In the genomic region with DNA sequence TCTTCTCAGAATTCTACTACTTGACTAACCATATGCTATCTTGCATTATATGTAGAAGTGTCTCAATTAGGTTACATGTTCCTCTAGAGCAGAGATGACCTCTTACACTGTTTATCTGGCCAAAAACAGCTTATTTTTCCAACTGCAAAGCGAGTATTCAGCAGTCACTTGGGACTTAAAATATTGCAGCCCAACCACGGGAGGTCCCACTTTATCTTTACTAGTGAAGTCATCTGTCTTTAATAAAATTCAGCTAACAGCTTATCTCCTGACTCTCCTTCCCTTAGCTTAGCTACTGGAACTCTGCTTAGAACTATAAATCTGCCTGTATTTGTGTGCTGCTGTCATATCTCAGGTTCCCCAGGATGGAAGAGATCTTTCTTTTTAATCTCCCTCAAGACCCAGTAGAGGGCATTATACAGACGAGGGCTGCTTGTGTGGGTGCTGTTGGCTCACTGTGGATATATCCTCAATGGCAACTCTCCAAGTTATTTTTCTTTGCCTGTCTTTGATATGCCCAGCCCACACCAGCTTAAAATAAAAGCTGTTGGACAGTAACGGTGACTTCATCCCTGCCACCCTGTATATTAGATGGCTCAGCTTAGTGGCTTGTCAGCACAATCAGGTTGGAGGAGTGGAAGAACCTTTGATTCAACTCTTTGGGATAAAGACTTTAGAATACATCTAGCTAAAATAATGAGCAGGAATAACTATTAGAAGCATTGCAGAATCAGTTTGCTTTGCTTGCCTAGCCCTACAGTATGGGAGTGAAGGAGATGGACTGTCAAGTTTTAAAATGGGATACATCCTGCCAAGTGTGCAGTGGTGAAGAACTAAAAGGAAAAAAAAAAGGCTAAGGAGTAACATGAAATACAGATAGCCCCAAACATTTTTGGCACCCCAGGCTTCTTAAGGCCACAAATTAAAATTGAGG, we compare ENCODE assay signal across 1 cellular context.
TF ChIP-seq lines count a peak whose summit lies in the region.

No MANE protein-coding gene starts in this region.

TF ChIP-seq in HEK293, 187 proteins besides CTCF, POLR2A, EP300 and RAD21 (continued from another document):
- TF ChIP-seq, protein P1, sequence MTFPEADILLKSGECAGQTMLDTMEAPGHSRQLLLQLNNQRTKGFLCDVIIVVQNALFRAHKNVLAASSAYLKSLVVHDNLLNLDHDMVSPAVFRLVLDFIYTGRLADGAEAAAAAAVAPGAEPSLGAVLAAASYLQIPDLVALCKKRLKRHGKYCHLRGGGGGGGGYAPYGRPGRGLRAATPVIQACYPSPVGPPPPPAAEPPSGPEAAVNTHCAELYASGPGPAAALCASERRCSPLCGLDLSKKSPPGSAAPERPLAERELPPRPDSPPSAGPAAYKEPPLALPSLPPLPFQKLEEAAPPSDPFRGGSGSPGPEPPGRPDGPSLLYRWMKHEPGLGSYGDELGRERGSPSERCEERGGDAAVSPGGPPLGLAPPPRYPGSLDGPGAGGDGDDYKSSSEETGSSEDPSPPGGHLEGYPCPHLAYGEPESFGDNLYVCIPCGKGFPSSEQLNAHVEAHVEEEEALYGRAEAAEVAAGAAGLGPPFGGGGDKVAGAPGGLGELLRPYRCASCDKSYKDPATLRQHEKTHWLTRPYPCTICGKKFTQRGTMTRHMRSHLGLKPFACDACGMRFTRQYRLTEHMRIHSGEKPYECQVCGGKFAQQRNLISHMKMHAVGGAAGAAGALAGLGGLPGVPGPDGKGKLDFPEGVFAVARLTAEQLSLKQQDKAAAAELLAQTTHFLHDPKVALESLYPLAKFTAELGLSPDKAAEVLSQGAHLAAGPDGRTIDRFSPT (tag by site-specific recombination; IDR thresholded peaks at IDR 0.05): peak; percentile 64
- TF ChIP-seq PRDM6 (tag by site-specific recombination; IDR thresholded peaks at IDR 0.05) (peak; percentile 92), ZBTB21 (tag by site-specific recombination; IDR thresholded peaks at IDR 0.05) (peak; percentile 31; the same call in 1 of the 2 replicates), ZNF23 (tag by site-specific recombination; IDR thresholded peaks at IDR 0.05; ENCODE audit: borderline replicate concordance) (no peak), ZNF169 (tag by site-specific recombination; IDR thresholded peaks at IDR 0.05) (no peak), ZNF658 (tag by site-specific recombination; IDR thresholded peaks at IDR 0.05) (no peak), ZNF792 (tag by site-specific recombination; IDR thresholded peaks at IDR 0.05) (peak; percentile 59; the same call in 1 of the 2 replicates), ZNF558 (tag by site-specific recombination; IDR thresholded peaks at IDR 0.05) (peak; percentile 38; the same call in 1 of the 2 replicates), WT1 (tag by site-specific recombination; IDR thresholded peaks at IDR 0.05) (no peak), ZNF610 (tag by site-specific recombination; IDR thresholded peaks at IDR 0.05; ENCODE audit: borderline replicate concordance) (0 out of 2 replicates have a peak, but pooled peaks have one; percentile 30), TRIM28 (IDR thresholded peaks at IDR 0.05; ENCODE audit: borderline replicate concordance, low read length) (peak; percentile 93), ZNF639 (tag by site-specific recombination; IDR thresholded peaks at IDR 0.05) (no peak), ZNF629 (tag by site-specific recombination; IDR thresholded peaks at IDR 0.05) (peak; percentile 78), ZNF660 (tag by site-specific recombination; IDR thresholded peaks at IDR 0.05) (0 out of 2 replicates have a peak, but pooled peaks have one; percentile 55), ZNF561 (tag by site-specific recombination; IDR thresholded peaks at IDR 0.05; ENCODE audit: borderline replicate concordance) (0 out of 2 replicates have a peak, but pooled peaks have one; percentile 40), MYNN (tag by site-specific recombination; IDR thresholded peaks at IDR 0.05; ENCODE audit: borderline replicate concordance) (no peak), ZNF707 (tag by site-specific recombination; IDR thresholded peaks at IDR 0.05) (no peak), SP7 (tag by site-specific recombination; IDR thresholded peaks at IDR 0.05) (peak; percentile 56), ZNF366 (tag by site-specific recombination; conservative IDR thresholded peaks at IDR 0.05) (peak; percentile 29), ZSCAN30 (tag by site-specific recombination; IDR thresholded peaks at IDR 0.05) (no peak), KLF10 (tag by site-specific recombination; IDR thresholded peaks at IDR 0.05) (peak; percentile 36; the same call in 1 of the 2 replicates), OSR2 (tag by site-specific recombination; IDR thresholded peaks at IDR 0.05) (peak; percentile 95), GFI1B (tag by site-specific recombination; IDR thresholded peaks at IDR 0.05) (no peak), ZNF280D (tag by site-specific recombination; IDR thresholded peaks at IDR 0.05) (no peak), ZFHX2 (tag by site-specific recombination; conservative IDR thresholded peaks at IDR 0.05) (peak; percentile 61), ZBTB17 (tag by site-specific recombination; IDR thresholded peaks at IDR 0.05) (0 out of 2 replicates have a peak, but pooled peaks have one; percentile 19), ZNF664 (tag by site-specific recombination; IDR thresholded peaks at IDR 0.05) (peak; percentile 90; the same call in 1 of the 2 replicates), MEIS1 (CRISPR knock-in tag; IDR thresholded peaks at IDR 0.05; ENCODE audit: borderline replicate concordance) (no peak), ZNF394 (tag by site-specific recombination; IDR thresholded peaks at IDR 0.05; ENCODE audit: borderline replicate concordance) (0 out of 2 replicates have a peak, but pooled peaks have one; percentile 18), ZNF670 (tag by site-specific recombination; IDR thresholded peaks at IDR 0.05; ENCODE audit: low read depth) (no peak), SP2 (tag by site-specific recombination; IDR thresholded peaks at IDR 0.05) (0 out of 2 replicates have a peak, but pooled peaks have one; percentile 10), GLIS1 (tag by site-specific recombination; IDR thresholded peaks at IDR 0.05) (peak; percentile 84)
- TF ChIP-seq, protein P2, sequence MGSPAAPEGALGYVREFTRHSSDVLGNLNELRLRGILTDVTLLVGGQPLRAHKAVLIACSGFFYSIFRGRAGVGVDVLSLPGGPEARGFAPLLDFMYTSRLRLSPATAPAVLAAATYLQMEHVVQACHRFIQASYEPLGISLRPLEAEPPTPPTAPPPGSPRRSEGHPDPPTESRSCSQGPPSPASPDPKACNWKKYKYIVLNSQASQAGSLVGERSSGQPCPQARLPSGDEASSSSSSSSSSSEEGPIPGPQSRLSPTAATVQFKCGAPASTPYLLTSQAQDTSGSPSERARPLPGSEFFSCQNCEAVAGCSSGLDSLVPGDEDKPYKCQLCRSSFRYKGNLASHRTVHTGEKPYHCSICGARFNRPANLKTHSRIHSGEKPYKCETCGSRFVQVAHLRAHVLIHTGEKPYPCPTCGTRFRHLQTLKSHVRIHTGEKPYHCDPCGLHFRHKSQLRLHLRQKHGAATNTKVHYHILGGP (tag by site-specific recombination; IDR thresholded peaks at IDR 0.05): no peak
- TF ChIP-seq, protein P3, sequence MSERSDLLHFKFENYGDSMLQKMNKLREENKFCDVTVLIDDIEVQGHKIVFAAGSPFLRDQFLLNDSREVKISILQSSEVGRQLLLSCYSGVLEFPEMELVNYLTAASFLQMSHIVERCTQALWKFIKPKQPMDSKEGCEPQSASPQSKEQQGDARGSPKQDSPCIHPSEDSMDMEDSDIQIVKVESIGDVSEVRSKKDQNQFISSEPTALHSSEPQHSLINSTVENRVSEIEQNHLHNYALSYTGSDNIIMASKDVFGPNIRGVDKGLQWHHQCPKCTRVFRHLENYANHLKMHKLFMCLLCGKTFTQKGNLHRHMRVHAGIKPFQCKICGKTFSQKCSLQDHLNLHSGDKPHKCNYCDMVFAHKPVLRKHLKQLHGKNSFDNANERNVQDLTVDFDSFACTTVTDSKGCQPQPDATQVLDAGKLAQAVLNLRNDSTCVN (tag by site-specific recombination; optimal IDR thresholded peaks at IDR 0.05): no peak
- TF ChIP-seq, protein P4, sequence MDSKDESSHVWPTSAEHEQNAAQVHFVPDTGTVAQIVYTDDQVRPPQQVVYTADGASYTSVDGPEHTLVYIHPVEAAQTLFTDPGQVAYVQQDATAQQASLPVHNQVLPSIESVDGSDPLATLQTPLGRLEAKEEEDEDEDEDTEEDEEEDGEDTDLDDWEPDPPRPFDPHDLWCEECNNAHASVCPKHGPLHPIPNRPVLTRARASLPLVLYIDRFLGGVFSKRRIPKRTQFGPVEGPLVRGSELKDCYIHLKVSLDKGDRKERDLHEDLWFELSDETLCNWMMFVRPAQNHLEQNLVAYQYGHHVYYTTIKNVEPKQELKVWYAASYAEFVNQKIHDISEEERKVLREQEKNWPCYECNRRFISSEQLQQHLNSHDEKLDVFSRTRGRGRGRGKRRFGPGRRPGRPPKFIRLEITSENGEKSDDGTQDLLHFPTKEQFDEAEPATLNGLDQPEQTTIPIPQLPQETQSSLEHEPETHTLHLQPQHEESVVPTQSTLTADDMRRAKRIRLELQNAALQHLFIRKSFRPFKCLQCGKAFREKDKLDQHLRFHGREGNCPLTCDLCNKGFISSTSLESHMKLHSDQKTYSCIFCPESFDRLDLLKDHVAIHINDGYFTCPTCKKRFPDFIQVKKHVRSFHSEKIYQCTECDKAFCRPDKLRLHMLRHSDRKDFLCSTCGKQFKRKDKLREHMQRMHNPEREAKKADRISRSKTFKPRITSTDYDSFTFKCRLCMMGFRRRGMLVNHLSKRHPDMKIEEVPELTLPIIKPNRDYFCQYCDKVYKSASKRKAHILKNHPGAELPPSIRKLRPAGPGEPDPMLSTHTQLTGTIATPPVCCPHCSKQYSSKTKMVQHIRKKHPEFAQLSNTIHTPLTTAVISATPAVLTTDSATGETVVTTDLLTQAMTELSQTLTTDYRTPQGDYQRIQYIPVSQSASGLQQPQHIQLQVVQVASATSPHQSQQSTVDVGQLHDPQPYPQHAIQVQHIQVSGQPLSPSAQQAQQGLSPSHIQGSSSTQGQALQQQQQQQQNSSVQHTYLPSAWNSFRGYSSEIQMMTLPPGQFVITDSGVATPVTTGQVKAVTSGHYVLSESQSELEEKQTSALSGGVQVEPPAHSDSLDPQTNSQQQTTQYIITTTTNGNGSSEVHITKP (tag by site-specific recombination; IDR thresholded peaks at IDR 0.05): 0 out of 2 replicates have a peak, but pooled peaks have one; percentile 37
TF ChIP-seq in HEK293: peak in this region for 32.
